Comparison of ENCODE assay signal across 8 cellular contexts in the genomic region with DNA sequence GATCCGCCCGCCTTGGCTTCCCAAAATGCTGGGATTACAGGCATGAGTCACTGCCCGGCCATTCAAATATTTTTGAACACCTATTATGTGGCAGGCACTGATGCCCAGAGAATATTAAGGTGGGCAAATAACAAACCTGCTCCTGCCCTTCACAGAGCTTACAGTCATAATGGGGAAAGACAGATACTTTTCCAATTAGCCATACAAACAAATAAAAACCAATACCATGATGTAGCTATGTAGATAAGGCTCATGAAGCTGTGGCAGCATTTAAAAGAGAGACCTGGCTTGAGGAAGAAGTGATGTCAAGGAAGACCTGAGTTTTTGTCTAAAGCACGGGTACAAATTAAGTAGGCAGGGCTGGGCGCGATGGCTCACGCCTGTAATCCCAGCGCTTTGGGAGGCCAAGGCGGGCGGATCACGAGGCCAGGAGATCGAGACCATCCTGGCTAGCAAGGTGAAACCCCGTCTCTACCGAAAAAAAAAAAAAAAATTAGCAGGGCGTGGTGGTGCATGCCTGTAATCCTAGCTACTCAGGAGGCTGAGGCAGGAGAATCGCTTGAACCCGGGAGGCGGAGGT. TPM values are rescaled to one million over a fixed set of nuclear protein-coding genes. Genes with fewer than 3 reads are reported as not detected.
DNase-seq lines count a peak whose midpoint lies in the region; ATAC-seq and TF ChIP-seq lines count a peak whose summit lies in the region.
"Not testable (repeated sequence)": the region's sequence is repeated elsewhere in the genome, so short reads cannot be mapped to it uniquely, and the experiment has no call there.

No MANE protein-coding gene starts in this region.

- peaks cover 32% of the 10 kb centered on the region for H3K4me1 ChIP-seq in CD4-positive, alpha-beta memory T cell (ENCODE audit: insufficient read depth, low read length)
- H3K4me1 ChIP-seq in duodenal mucosa (ENCODE audit: control insufficient read depth in 1 of 2, insufficient read depth in 2 of 2, low read length in 2 of 2) (peaks cover 11 to 15% of the 10 kb centered on the region in 2 donors), thymus (ENCODE audit: control insufficient read depth, insufficient read depth, low read length) (peaks cover 15% of the 10 kb centered on the region)
- not testable (repeated sequence) for H3K4me1 ChIP-seq in parathyroid adenoma

- not testable (repeated sequence) for H3K9me3 ChIP-seq in CD4-positive, alpha-beta memory T cell (ENCODE audit: control insufficient read depth in 1 of 2, low read length in 2 of 2); duodenal mucosa (ENCODE audit: control insufficient read depth in 1 of 2, low read length in 2 of 2); parathyroid adenoma (ENCODE audit: control insufficient read depth, low read length); thymus (ENCODE audit: control insufficient read depth)

- not testable (repeated sequence) for DNase-seq in CD4-positive, alpha-beta memory T cell; Jurkat, Clone E6-1 (ENCODE audit: low read depth, low spot score); activated naive CD4-positive, alpha-beta T cell treated with anti-CD3 and anti-CD28 coated beads, Interleukin-2, amount 50 U/mL, for 72 hours (ENCODE audit: low spot score in 2 of 2); immature natural killer cell

- TF ChIP-seq CTCF in parathyroid adenoma (IDR thresholded peaks at IDR 0.05): not testable (repeated sequence)

- not testable (repeated sequence) for H3K9ac ChIP-seq in duodenal mucosa (ENCODE audit: low read depth in 1 of 2, low read length in 2 of 2); parathyroid adenoma

- H3K27ac ChIP-seq in CD4-positive, alpha-beta memory T cell (ENCODE audit: low read depth, low read length); duodenal mucosa (ENCODE audit: low read depth, low read length); parathyroid adenoma; thymus (ENCODE audit: low read depth): not testable (repeated sequence)

- intact Hi-C loops in CD4-positive, alpha-beta memory T cell (cut with micrococcal nuclease): not testable (repeated sequence)

- not testable (repeated sequence) for H3K79me2 ChIP-seq in parathyroid adenoma

- H3K36me3 ChIP-seq in CD4-positive, alpha-beta memory T cell (ENCODE audit: insufficient read depth, low read length); parathyroid adenoma (ENCODE audit: control insufficient read depth, insufficient read depth, low read length): not testable (repeated sequence)
- H3K36me3 ChIP-seq in duodenal mucosa (ENCODE audit: control insufficient read depth in 1 of 2, insufficient read depth in 2 of 2, low read length in 2 of 2): peaks cover 6 to 16% of the 10 kb centered on the region in 2 donors
- peaks cover 16% of the 10 kb centered on the region for H3K36me3 ChIP-seq in thymus (ENCODE audit: control insufficient read depth, insufficient read depth)

- not testable (repeated sequence) for H2AFZ ChIP-seq in parathyroid adenoma

- 97% methylated on average over 18 of the region's 18 CpGs for WGBS in thymus

- not testable (repeated sequence) for H3K27me3 Mint-ChIP-seq in CD4-positive, alpha-beta memory T cell; T-helper 1 cell treated with Interleukin-12 subunit alpha and Interleukin-12 subunit beta and Interleukin-4 antibody, amounts not matched to agents 30 μg/mL and 1 μg/mL, for 36 hours (ENCODE audit: low read depth); immature natural killer cell (ENCODE audit: low read depth in 3 of 3)

- H3K36me3 Mint-ChIP-seq in CD4-positive, alpha-beta memory T cell: peaks cover 16 to 35% of the 10 kb centered on the region in 2 donors
- peaks cover 20% of the 10 kb centered on the region for H3K36me3 Mint-ChIP-seq in T-helper 1 cell treated with Interleukin-12 subunit alpha and Interleukin-12 subunit beta and Interleukin-4 antibody, amounts not matched to agents 30 μg/mL and 1 μg/mL, for 36 hours (ENCODE audit: low read depth)
- not testable (repeated sequence) for H3K36me3 Mint-ChIP-seq in activated naive CD4-positive, alpha-beta T cell treated with anti-CD3 and anti-CD28 coated beads, Interleukin-2, amount 50 U/mL, for 72 hours
- H3K36me3 Mint-ChIP-seq in immature natural killer cell: peaks cover 0 to 21% (median 6%) of the 10 kb centered on the region in 3 donors

- POLR2A ChIA-PET in CD4-positive, alpha-beta memory T cell (lab: Charles Lee; ENCODE audit: partially characterized antibody): interaction anchor here (1.4 to 2.8 kb wide), 7 partner anchors 11 to 283 kb away, joined by 3 to 20 read pairs (median 5); a partner anchor contains a TSS

- H3K27ac Mint-ChIP-seq in CD4-positive, alpha-beta memory T cell: peak overlapping the region in 6 of 7 donors; percentile 25 to 98 (median 80)
- H3K27ac Mint-ChIP-seq in T-helper 1 cell treated with Interleukin-12 subunit alpha and Interleukin-12 subunit beta and Interleukin-4 antibody, amounts not matched to agents 30 μg/mL and 1 μg/mL, for 36 hours: peak overlapping the region; percentile 55
- peak overlapping the region; percentile 27 to 95 for H3K27ac Mint-ChIP-seq in activated naive CD4-positive, alpha-beta T cell treated with anti-CD3 and anti-CD28 coated beads, Interleukin-2, amount 50 U/mL, for 72 hours
- H3K27ac Mint-ChIP-seq in immature natural killer cell: peak overlapping the region; percentile 47 to 98 (median 78)

- H3K9me3 Mint-ChIP-seq in CD4-positive, alpha-beta memory T cell; T-helper 1 cell treated with Interleukin-12 subunit alpha and Interleukin-12 subunit beta and Interleukin-4 antibody, amounts not matched to agents 30 μg/mL and 1 μg/mL, for 36 hours; activated naive CD4-positive, alpha-beta T cell treated with anti-CD3 and anti-CD28 coated beads, Interleukin-2, amount 50 U/mL, for 72 hours; immature natural killer cell: not testable (repeated sequence)

- not testable (repeated sequence) for H3K27me3 ChIP-seq in CD4-positive, alpha-beta memory T cell (ENCODE audit: insufficient read depth, low read length); duodenal mucosa (ENCODE audit: control insufficient read depth in 1 of 2, insufficient read depth in 2 of 2, low read length in 2 of 2); parathyroid adenoma (ENCODE audit: control insufficient read depth, insufficient read depth, low read length); thymus (ENCODE audit: control insufficient read depth, insufficient read depth)

- CTCF ChIA-PET in CD4-positive, alpha-beta memory T cell (lab: Charles Lee; ENCODE audit: partially characterized antibody): interaction anchor here (1.0 to 1.7 kb wide), 4 partner anchors 44 to 649 kb away, joined by 3 to 5 read pairs (median 3); a partner anchor contains a TSS

- peak overlapping the region; percentile 78 to 99 (median 97) for H3K4me3 Mint-ChIP-seq in CD4-positive, alpha-beta memory T cell
- H3K4me3 Mint-ChIP-seq in T-helper 1 cell treated with Interleukin-12 subunit alpha and Interleukin-12 subunit beta and Interleukin-4 antibody, amounts not matched to agents 30 μg/mL and 1 μg/mL, for 36 hours: peak overlapping the region; percentile 96
- H3K4me3 Mint-ChIP-seq in immature natural killer cell: peak overlapping the region; percentile 91 to 98 (median 95)

- H3K4me1 Mint-ChIP-seq in CD4-positive, alpha-beta memory T cell: peaks cover 29 to 55% (median 35%) of the 10 kb centered on the region in 4 donors
- H3K4me1 Mint-ChIP-seq in T-helper 1 cell treated with Interleukin-12 subunit alpha and Interleukin-12 subunit beta and Interleukin-4 antibody, amounts not matched to agents 30 μg/mL and 1 μg/mL, for 36 hours (ENCODE audit: low read depth): peaks cover 23% of the 10 kb centered on the region
- peaks cover 36 to 45% of the 10 kb centered on the region in 2 donors for H3K4me1 Mint-ChIP-seq in immature natural killer cell

- not testable (repeated sequence) for ATAC-seq in activated naive CD4-positive, alpha-beta T cell treated with anti-CD3 and anti-CD28 coated beads, Interleukin-2, amount 50 U/mL, for 72 hours

- H3K4me2 ChIP-seq in parathyroid adenoma (ENCODE audit: low read length): peak overlapping the region; percentile 66

- H3K4me3 ChIP-seq in CD4-positive, alpha-beta memory T cell (ENCODE audit: low read length in 2 of 2); parathyroid adenoma (ENCODE audit: low read depth, low read length): not testable (repeated sequence)
- peak overlapping the region; percentile 79 for H3K4me3 ChIP-seq in Jurkat, Clone E6-1 (ENCODE audit: low read length)
- H3K4me3 ChIP-seq in duodenal mucosa (ENCODE audit: low read depth in 1 of 2, low read length in 2 of 2) (peak overlapping the region; percentile 96 to 99), thymus (ENCODE audit: low read length) (peak overlapping the region; percentile 92)

RNA-seq across cellular contexts. Expression of a gene that starts 1.2 kb away (rescaled TPM):
- total RNA-seq in CD4-positive, alpha-beta memory T cell: 10 to 100 TPM; 82.3 to 88.7 TPM
- polyA plus RNA-seq in CD4-positive, alpha-beta memory T cell: 10 to 100 TPM; 21.4 to 67.8 TPM
- polyA plus RNA-seq in Jurkat, Clone E6-1 (2012; ENCODE audit: insufficient read depth, insufficient read length): 70.3 TPM
- total RNA-seq in activated naive CD4-positive, alpha-beta T cell treated with anti-CD3 and anti-CD28 coated beads, Interleukin-2, amount 50 U/mL, for 72 hours: 10 to 100 TPM; 55.0 to 73.2 TPM
- polyA plus RNA-seq in immature natural killer cell (10 to 100 TPM; 31.2 to 70.8 (median 40.8) TPM), thymus (51.8 TPM)

RNA-seq across cellular contexts. Expression of a gene that starts 46.1 kb away (rescaled TPM):
- total RNA-seq in CD4-positive, alpha-beta memory T cell: 10 to 100 TPM; 65.3 to 68.6 TPM
- 10 to 100 TPM; 11.0 to 21.3 TPM for polyA plus RNA-seq in CD4-positive, alpha-beta memory T cell
- 8.7 TPM for polyA plus RNA-seq in Jurkat, Clone E6-1 (2012; ENCODE audit: insufficient read depth, insufficient read length)
- 10 to 100 TPM; 25.8 to 44.4 TPM for total RNA-seq in activated naive CD4-positive, alpha-beta T cell treated with anti-CD3 and anti-CD28 coated beads, Interleukin-2, amount 50 U/mL, for 72 hours
- polyA plus RNA-seq in immature natural killer cell (10 to 100 TPM; 11.2 to 21.9 (median 11.9) TPM), thymus (16.4 TPM)
